Comparison of ENCODE assay signal across 8 cellular contexts in genomic region chr20:3202965-3203314, GRCh38. TPM values are rescaled to one million over a fixed set of nuclear protein-coding genes. Genes with fewer than 3 reads are reported as not detected.
DNase-seq lines count a peak whose midpoint lies in the region; ATAC-seq, FAIRE-seq and TF ChIP-seq lines count a peak whose summit lies in the region.

No MANE protein-coding gene starts in this region.

- intact Hi-C loops in MCF 10A (cut with micrococcal nuclease) = no loop called here

- FAIRE-seq in A549 (lab: Jason Lieb, UNC) = no peak

- no peak for TF ChIP-seq RAD21 in A549 (conservative IDR thresholded peaks at IDR 0.05 in 1 of 2, IDR thresholded peaks at IDR 0.05 in 1 of 2)

- CTCF ChIA-PET in A549 (lab: Yijun Ruan, JAX) = interaction anchor here (0.7 to 1.3 kb wide), 5 partner anchors 11 to 149 kb away, joined by 3 to 4 read pairs (median 3); no protein-coding TSS in a partner anchor
- CTCF ChIA-PET in MCF 10A (lab: Yijun Ruan, JAX) = interaction anchor here (0.5 to 1.6 kb wide), 3 partner anchors 10 to 352 kb away, joined by 3 to 7 read pairs (median 4); no protein-coding TSS in a partner anchor

- H3K27ac Mint-ChIP-seq in MCF 10A (ENCODE audit: low read depth, unreplicated experiment) = peak overlapping the region; percentile 98

- no peak for ATAC-seq in A549

- peak overlapping the region; percentile 92 for H3K4me3 Mint-ChIP-seq in MCF 10A (ENCODE audit: unreplicated experiment)

- DNase-seq in A549 (ENCODE audit: low read depth in 1 of 2, low spot score in 1 of 2) = no peak
- DNase-seq in MCF 10A (ENCODE audit: unreplicated experiment) = no peak
- DNase-seq in HCEC 1CT = no peak
- no peak for DNase-seq in stimulated activated CD4-positive, alpha-beta T cell treated with anti-CD3 and anti-CD28 coated beads, Interleukin-1b, Interleukin-23, amount 100 ng/mL, for 48 hours
- no peak for DNase-seq in OCI-M2 (lab: John Stamatoyannopoulos, UW; ENCODE audit: unreplicated experiment)
- no peak for DNase-seq in germinal center (ENCODE audit: low spot score)

- no peaks in the 10 kb centered on the region for H3K27me3 Mint-ChIP-seq in MCF 10A (ENCODE audit: insufficient read depth, unreplicated experiment)

- peaks cover 58% of the 10 kb centered on the region for H3K36me3 Mint-ChIP-seq in MCF 10A (ENCODE audit: insufficient read depth, unreplicated experiment)

- TF ChIP-seq CTCF in A549 (IDR thresholded peaks at IDR 0.05) (no peak), MCF 10A (IDR thresholded peaks at IDR 0.05; ENCODE audit: unreplicated experiment) (no peak)

- no peak overlapping the region for H3K9ac ChIP-seq in HUES48 (ENCODE audit: low read depth, low read length)
- peak overlapping the region; percentile 87 to 92 for H3K9ac ChIP-seq in mucosa of rectum (ENCODE audit: low read depth in 1 of 2, low read length in 2 of 2)

- TF ChIP-seq POLR2A in A549 (IDR thresholded peaks at IDR 0.05; ENCODE audit: low read length) = no peak

- H3K27me3 ChIP-seq in HUES48 (ENCODE audit: control insufficient read depth, insufficient read depth, low read length) = no peaks in the 10 kb centered on the region
- H3K27me3 ChIP-seq in mucosa of rectum (ENCODE audit: control insufficient read depth in 2 of 2, insufficient read depth in 2 of 2, low read length in 2 of 2) = no peaks in the 10 kb centered on the region

- H3K4me1 ChIP-seq in A549 (peaks cover 8% of the 10 kb centered on the region), HUES48 (ENCODE audit: control insufficient read depth, insufficient read depth, low read length) (peaks cover 6% of the 10 kb centered on the region), mucosa of rectum (ENCODE audit: control insufficient read depth in 2 of 2, insufficient read depth in 2 of 2, low read length in 2 of 2) (peaks cover 14% of the 10 kb centered on the region in 2 donors)

- H3K4me1 Mint-ChIP-seq in MCF 10A (ENCODE audit: insufficient read depth, unreplicated experiment) = no peaks in the 10 kb centered on the region

- H3K4me2 ChIP-seq in A549 = peak overlapping the region; percentile 96

- POLR2A ChIA-PET in A549 (lab: Yijun Ruan, JAX) = no interaction called here
- POLR2A ChIA-PET in MCF 10A (lab: Yijun Ruan, JAX) = interaction anchor here (1.2 to 3.0 kb wide), 11 partner anchors 14 to 328 kb away, joined by 3 to 19 read pairs (median 7); partner anchors contain the start of genes FASTKD5, LZTS3 and UBOX5

- no peaks in the 10 kb centered on the region for H3K9me3 ChIP-seq in A549
- no peaks in the 10 kb centered on the region for H3K9me3 ChIP-seq in HUES48 (ENCODE audit: control insufficient read depth, insufficient read depth, low read length)
- no peaks in the 10 kb centered on the region for H3K9me3 ChIP-seq in mucosa of rectum (ENCODE audit: control insufficient read depth in 2 of 2, low read length in 2 of 2)

- WGBS in A549 (ENCODE audit: missing lambda C conversion rate) = 63% methylated on average over 7 of the region's 9 CpGs

- no peak for TF ChIP-seq EP300 in A549 (IDR thresholded peaks at IDR 0.05)

- no TSS peak for BruUV-seq in MCF 10A (replicated peaks; lab: Mats Ljungman, UMichigan)

- no peaks in the 10 kb centered on the region for H3K9me3 Mint-ChIP-seq in MCF 10A (ENCODE audit: unreplicated experiment)

- peaks cover 31% of the 10 kb centered on the region for H3K36me3 ChIP-seq in HUES48 (ENCODE audit: control insufficient read depth, insufficient read depth, low read length)
- peaks cover 15 to 23% of the 10 kb centered on the region in 2 donors for H3K36me3 ChIP-seq in mucosa of rectum (ENCODE audit: control insufficient read depth in 2 of 2, insufficient read depth in 2 of 2, low read length in 2 of 2)

- H3K27ac ChIP-seq in A549 (peak overlapping the region; percentile 94), HUES48 (ENCODE audit: low read depth, low read length) (no peak overlapping the region), mucosa of rectum (ENCODE audit: low read depth in 2 of 2, low read length in 2 of 2) (peak overlapping the region in 1 of 2 donors; percentile 92)

- H3K4me3 ChIP-seq in A549 (peak overlapping the region; percentile 86), HUES48 (ENCODE audit: low read depth, low read length) (peak overlapping the region; percentile 94), mucosa of rectum (ENCODE audit: low read length in 2 of 2) (peak overlapping the region; percentile 93 to 98)

TF ChIP-seq in A549, 52 proteins besides CTCF, POLR2A, EP300 and RAD21:
- TF ChIP-seq SREBF2 (IDR thresholded peaks at IDR 0.05) = no peak
- no peak for TF ChIP-seq ESRRA (IDR thresholded peaks at IDR 0.05; ENCODE audit: borderline replicate concordance, low read length)
- TF ChIP-seq HES2 (IDR thresholded peaks at IDR 0.05) = no peak
- TF ChIP-seq EHMT2 (IDR thresholded peaks at IDR 0.05; ENCODE audit: low read depth) = no peak
- no peak for TF ChIP-seq BCL3 (IDR thresholded peaks at IDR 0.05)

RNA-seq across cellular contexts. Expression of gene DDRGK1, which starts 1.5 kb away (rescaled TPM):
- polyA plus RNA-seq in A549 (2011; rRNA removed) = 54.2 and 87.4 TPM in 2 replicates
- 69.7 and 89.1 TPM in 2 replicates for polyA plus RNA-seq in A549 (2012; cell fraction: cytosol; rRNA removed)
- 63.4 and 63.6 TPM in 2 replicates for polyA plus RNA-seq in A549 (2012; cell fraction: nucleus; rRNA removed)
- polyA plus RNA-seq in A549 (2017; fragmentation: RNase III; extraction: RNeasy Plus Mini Kit Qiagen cat#74134 plus additional on column Dnase treatment) = 104 to 123 TPM (median 120 TPM) in 3 replicates
- 26.4 and 30.7 TPM in 2 replicates for polyA minus RNA-seq in A549 (2011; rRNA and poly(A)+ RNA removed)
- 116 and 136 TPM in 2 replicates for total RNA-seq in MCF 10A (2022)

RNA-seq across cellular contexts. Expression of gene ITPA, which starts 6.4 kb away (rescaled TPM):
- 54.0 and 55.9 TPM in 2 replicates for polyA plus RNA-seq in A549 (2011; rRNA removed)
- polyA plus RNA-seq in A549 (2012; cell fraction: cytosol; rRNA removed) = 89.4 and 109 TPM in 2 replicates
- polyA plus RNA-seq in A549 (2012; cell fraction: nucleus; rRNA removed) = 138 and 142 TPM in 2 replicates
- 102 to 106 TPM (median 103 TPM) in 3 replicates for polyA plus RNA-seq in A549 (2017; fragmentation: RNase III; extraction: RNeasy Plus Mini Kit Qiagen cat#74134 plus additional on column Dnase treatment)
- 17.0 and 24.3 TPM in 2 replicates for polyA minus RNA-seq in A549 (2011; rRNA and poly(A)+ RNA removed)
- 69.4 and 97.1 TPM in 2 replicates for total RNA-seq in MCF 10A (2022)

RNA-seq across cellular contexts. Expression of gene LZTS3, which starts 29.6 kb away (rescaled TPM):
- polyA plus RNA-seq in A549 (2011; rRNA removed) = 3.8 and 5.3 TPM in 2 replicates
- polyA plus RNA-seq in A549 (2012; cell fraction: cytosol; rRNA removed) = 4.1 and 5.5 TPM in 2 replicates
- 11.4 and 13.2 TPM in 2 replicates for polyA plus RNA-seq in A549 (2012; cell fraction: nucleus; rRNA removed)
- polyA plus RNA-seq in A549 (2017; fragmentation: RNase III; extraction: RNeasy Plus Mini Kit Qiagen cat#74134 plus additional on column Dnase treatment) = 2.8 to 4.2 TPM (median 3.8 TPM) in 3 replicates
- polyA minus RNA-seq in A549 (2011; rRNA and poly(A)+ RNA removed) = 5.5 and 5.6 TPM in 2 replicates
- total RNA-seq in MCF 10A (2022) = 5.3 and 8.5 TPM in 2 replicates

RNA-seq across cellular contexts. Expression of gene SLC4A11, which starts 36.0 kb away (rescaled TPM):
- 2.0 and 3.6 TPM in 2 replicates for polyA plus RNA-seq in A549 (2011; rRNA removed)
- 2.9 and 3.7 TPM in 2 replicates for polyA plus RNA-seq in A549 (2012; cell fraction: cytosol; rRNA removed)
- 24.4 and 29.9 TPM in 2 replicates for polyA plus RNA-seq in A549 (2012; cell fraction: nucleus; rRNA removed)
- 6.5 to 14.0 TPM (median 10.7 TPM) in 3 replicates for polyA plus RNA-seq in A549 (2017; fragmentation: RNase III; extraction: RNeasy Plus Mini Kit Qiagen cat#74134 plus additional on column Dnase treatment)
- 2.7 and 3.6 TPM in 2 replicates for polyA minus RNA-seq in A549 (2011; rRNA and poly(A)+ RNA removed)
- total RNA-seq in MCF 10A (2022) = 4.1 and 5.7 TPM in 2 replicates

RNA-seq across cellular contexts. Expression of gene FASTKD5, which starts 43.3 kb away (rescaled TPM):
- 39.5 and 43.4 TPM in 2 replicates for polyA plus RNA-seq in A549 (2011; rRNA removed)
- 17.3 and 21.1 TPM in 2 replicates for polyA plus RNA-seq in A549 (2012; cell fraction: cytosol; rRNA removed)
- 15.5 and 24.5 TPM in 2 replicates for polyA plus RNA-seq in A549 (2012; cell fraction: nucleus; rRNA removed)
- 33.0 to 36.4 TPM (median 33.9 TPM) in 3 replicates for polyA plus RNA-seq in A549 (2017; fragmentation: RNase III; extraction: RNeasy Plus Mini Kit Qiagen cat#74134 plus additional on column Dnase treatment)
- 30.7 and 32.9 TPM in 2 replicates for polyA minus RNA-seq in A549 (2011; rRNA and poly(A)+ RNA removed)
- 15.0 and 18.2 TPM in 2 replicates for total RNA-seq in MCF 10A (2022)
